ENCODE assay signal across 8 cellular contexts in genomic region chr6:28686446-28687027, GRCh38.
A peak's percentile ranks its signal among the peaks of the same experiment; 100 is the strongest.
DNase-seq lines count a peak whose midpoint lies in the region; ATAC-seq and TF ChIP-seq lines count a peak whose summit lies in the region.
"Not testable (repeated sequence)": the region's sequence is repeated elsewhere in the genome, so short reads cannot be mapped to it uniquely, and the experiment has no call there.

No MANE protein-coding gene starts in this region.

- not testable (repeated sequence) for H3K27me3 ChIP-seq in BLaER1 treated with 17β-estradiol and CSF1 and Interleukin-3, amounts not matched to agents 10 nM and 100 nM
- H3K27me3 ChIP-seq in GM23248 (replicated peaks; ENCODE audit: insufficient read depth): peaks cover 46% of the 10 kb centered on the region

- not testable (repeated sequence) for H3K9me2 ChIP-seq in GM23248 (ENCODE audit: insufficient read depth)

- H3K4me1 Mint-ChIP-seq in activated T-cell treated with anti-CD3 and anti-CD28 coated beads, Interleukin-2, amount 50 U/mL, for 72 hours (ENCODE audit: low read depth); memory B cell: not testable (repeated sequence)

- peak overlapping the region; percentile 65 for H2AFZ ChIP-seq in GM23248

- H3K27ac ChIP-seq in BLaER1 treated with 17β-estradiol and CSF1 and Interleukin-3, amounts not matched to agents 10 nM and 100 nM; GM23248: not testable (repeated sequence)

- H3K4me1 ChIP-seq in BLaER1 treated with 17β-estradiol and CSF1 and Interleukin-3, amounts not matched to agents 10 nM and 100 nM: peaks cover 0 to 27% (median 16%) of the 10 kb centered on the region in 10 experiments; a peak in 16 of 20 replicates
- H3K4me1 ChIP-seq in GM23248 (ENCODE audit: insufficient read depth): not testable (repeated sequence)

- not testable (repeated sequence) for H3K9ac ChIP-seq in BLaER1 treated with 17β-estradiol and CSF1 and Interleukin-3, amounts not matched to agents 10 nM and 100 nM; GM23248

- not testable (repeated sequence) for H3K4me3 ChIP-seq in BLaER1 treated with 17β-estradiol and CSF1 and Interleukin-3, amounts not matched to agents 10 nM and 100 nM
- peak overlapping the region; percentile 49 for H3K4me3 ChIP-seq in GM23248

- H3K27ac Mint-ChIP-seq in activated T-cell treated with anti-CD3 and anti-CD28 coated beads, Interleukin-2, amount 50 U/mL, for 72 hours; memory B cell: not testable (repeated sequence)

- H3K4me3 Mint-ChIP-seq in activated T-cell treated with anti-CD3 and anti-CD28 coated beads, Interleukin-2, amount 50 U/mL, for 72 hours; memory B cell: not testable (repeated sequence)

- H3K79me2 ChIP-seq in GM23248 (ENCODE audit: insufficient read depth): not testable (repeated sequence)

- TF ChIP-seq POLR2A in erythroblast (IDR thresholded peaks at IDR 0.05; ENCODE audit: low read length): not testable (repeated sequence)

- in situ Hi-C loops in GM23248 (cut with MboI): loop anchor here (10.0 to 25.0 kb wide), 2 partner anchors 328 to 901 kb away; partner anchors contain the start of gene OR2H2

- 2% methylated on average over 11 of the region's 11 CpGs for WGBS in GM23248 (ENCODE audit: low coverage in 1 of 2, low lambda C conversion rate in 2 of 2, missing lambda C conversion rate in 2 of 2), 2 experiments

- H4K20me1 ChIP-seq in BLaER1 treated with 17β-estradiol and CSF1 and Interleukin-3, amounts not matched to agents 10 nM and 100 nM; GM23248 (ENCODE audit: insufficient read depth): not testable (repeated sequence)

- peak overlapping the region in 8 of 11 experiments; percentile 22 to 52 (median 36); a peak in 12 of 22 replicates for H3K4me2 ChIP-seq in BLaER1 treated with 17β-estradiol and CSF1 and Interleukin-3, amounts not matched to agents 10 nM and 100 nM
- H3K4me2 ChIP-seq in GM23248 (ENCODE audit: unreplicated experiment): peak overlapping the region; percentile 25

- DNase-seq in GM23248 (peak; percentile 68), NCI-H1930 (lab: John Stamatoyannopoulos, UW) (peak; percentile 37 to 72), SHP77 treated with DMSO at 0.1 percent for 48 hours (lab: John Stamatoyannopoulos, UW) (peak; percentile 57), erythroblast (lab: John Stamatoyannopoulos, UW) (peak; percentile 66 to 83), memory B cell (ENCODE audit: low spot score in 2 of 2) (peak; percentile 64 to 67)
- DNase-seq in activated T-cell treated with anti-CD3 and anti-CD28 coated beads, Interleukin-2, amount 50 U/mL, for 72 hours: peak; percentile 41 to 68
- DNase-seq in stimulated activated CD4-positive, alpha-beta T cell treated with anti-CD3 and anti-CD28 coated beads, Interleukin-2, amount 100 ng/mL, for 48 hours: peak; percentile 48 to 65

- not testable (repeated sequence) for H3K9me3 ChIP-seq in BLaER1 treated with 17β-estradiol and CSF1 and Interleukin-3, amounts not matched to agents 10 nM and 100 nM (replicated peaks in 1 of 11); GM23248 (ENCODE audit: low read depth)

- not testable (repeated sequence) for ATAC-seq in activated T-cell treated with anti-CD3 and anti-CD28 coated beads, Interleukin-2, amount 50 U/mL, for 72 hours (replicated peaks in 1 of 2); memory B cell (ENCODE audit: low read depth)

- H3K9me3 Mint-ChIP-seq in activated T-cell treated with anti-CD3 and anti-CD28 coated beads, Interleukin-2, amount 50 U/mL, for 72 hours; memory B cell: not testable (repeated sequence)

- peaks cover 95% of the 10 kb centered on the region for H3K27me3 Mint-ChIP-seq in activated T-cell treated with anti-CD3 and anti-CD28 coated beads, Interleukin-2, amount 50 U/mL, for 72 hours (ENCODE audit: low read depth)
- peaks cover 25% of the 10 kb centered on the region for H3K27me3 Mint-ChIP-seq in memory B cell

- not testable (repeated sequence) for H3K36me3 Mint-ChIP-seq in activated T-cell treated with anti-CD3 and anti-CD28 coated beads, Interleukin-2, amount 50 U/mL, for 72 hours (ENCODE audit: insufficient read depth in 2 of 2); memory B cell

- H3F3A ChIP-seq in GM23248 (ENCODE audit: insufficient read depth): not testable (repeated sequence)

- H3K36me3 ChIP-seq in BLaER1 treated with 17β-estradiol and CSF1 and Interleukin-3, amounts not matched to agents 10 nM and 100 nM; GM23248 (ENCODE audit: low read depth): not testable (repeated sequence)
